ENCODE assay signal across 12 cellular contexts in genomic region chr4:75892508-75892907, GRCh38.
DNase-seq lines count a peak whose midpoint lies in the region; ATAC-seq and TF ChIP-seq lines count a peak whose summit lies in the region.
"Had no signal": no experiment of that assay in that cellular context is flagged by ENCODE, and none has a peak within 500 bp of the region (broad histone marks: within the 10 kb centered on the region; RNA-seq: fewer than 3 reads in every experiment).

No MANE protein-coding gene starts in this region.

- H3K36me3 ChIP-seq in RWPE2 (ENCODE audit: low read depth) = no peaks in the 10 kb centered on the region
- H3K36me3 ChIP-seq: SJCRH30 had no signal

- no peaks in the 10 kb centered on the region for H3K27me3 ChIP-seq in RWPE2 (ENCODE audit: insufficient read depth, poor library complexity, severe bottlenecking)
- H3K27me3 ChIP-seq: SJCRH30 had no signal

- DNase-seq in stimulated activated CD4-positive, alpha-beta T cell treated with anti-CD3 and anti-CD28 coated beads, Interleukin-15, amount 100 ng/mL, for 24 hours = peak; percentile 18
- no peak for DNase-seq in stimulated activated CD4-positive, alpha-beta T cell treated with anti-CD3 and anti-CD28 coated beads, Interleukin-4, amount 100 ng/mL, for 1 hour
- DNase-seq in RWPE2 (ENCODE audit: low spot score) (no peak), fibroblast of pulmonary artery (ENCODE audit: low read depth) (no peak), NCI-H526 (lab: John Stamatoyannopoulos, UW) (no peak), AG08396 (ENCODE audit: low spot score) (no peak), C1 segment of cervical spinal cord (lab: John Stamatoyannopoulos, UW) (no peak), GM20000 (ENCODE audit: low spot score) (no peak)
- DNase-seq: activated CD8-positive, alpha-beta memory T cell treated with anti-CD3 and anti-CD28 coated beads, Interleukin-2, amount 50 U/mL, for 48 hours; NCI-H1092 treated with DMSO at 0.1 percent for 48 hours; stimulated activated CD4-positive, alpha-beta T cell treated with anti-CD3 and anti-CD28 coated beads, Interleukin-12 subunit alpha, Interleukin-12 subunit beta, amount 100 ng/mL, for 4 hours had no signal

- no peaks in the 10 kb centered on the region for H3K4me1 ChIP-seq in RWPE2 (ENCODE audit: insufficient read depth, poor library complexity, severe bottlenecking)

- H3K9me3 ChIP-seq in RWPE2 (ENCODE audit: severe bottlenecking) = no peaks in the 10 kb centered on the region
- H3K9me3 ChIP-seq: SJCRH30 had no signal

- TF ChIP-seq CTCF in RWPE2 (IDR thresholded peaks at IDR 0.05; ENCODE audit: poor library complexity, severe bottlenecking) (no peak), fibroblast of pulmonary artery (IDR thresholded peaks at IDR 0.05; ENCODE audit: low read length, missing control alignments) (peak; percentile 19), GM20000 (IDR thresholded peaks at IDR 0.05; ENCODE audit: extremely low read depth, missing control alignments) (no peak)

- no peak overlapping the region for H3K4me3 ChIP-seq in RWPE2 (ENCODE audit: severe bottlenecking)
- no peak overlapping the region for H3K4me3 ChIP-seq in fibroblast of pulmonary artery (replicated peaks; ENCODE audit: low read depth, low read length)
- H3K4me3 ChIP-seq: SJCRH30 had no signal

- no peak overlapping the region for H3K27ac ChIP-seq in RWPE2 (ENCODE audit: poor library complexity, severe bottlenecking)
- H3K27ac ChIP-seq: SJCRH30 had no signal

- ATAC-seq in RWPE2 (ENCODE audit: low read depth) = peak; percentile 57; the same call in 2 of the 3 replicates
